ENCODE assay signal across 12 cellular contexts in genomic region chr4:76219299-76220055, GRCh38. TPM values are rescaled to one million over a fixed set of nuclear protein-coding genes. Genes with fewer than 3 reads are reported as not detected.
DNase-seq lines count a peak whose midpoint lies in the region; ATAC-seq and TF ChIP-seq lines count a peak whose summit lies in the region.
"Had no signal": no experiment of that assay in that cellular context is flagged by ENCODE, and none has a peak within 500 bp of the region (broad histone marks: within the 10 kb centered on the region; RNA-seq: fewer than 3 reads in every experiment).

No MANE protein-coding gene starts in this region.

- BruUV-seq in Calu3 (replicated peaks; lab: Mats Ljungman, UMichigan): no TSS peak

- no peak for TF ChIP-seq CTCF in Calu3 (IDR thresholded peaks at IDR 0.05; ENCODE audit: unreplicated experiment)

- CTCF ChIA-PET in Calu3 (lab: Charles Lee): interaction anchor here (0.6 kb wide), 1 partner anchor 128 kb away, joined by 3 read pairs; no protein-coding TSS in a partner anchor

- peaks cover 5% of the 10 kb centered on the region for H3K36me3 Mint-ChIP-seq in Calu3 (ENCODE audit: insufficient read depth, unreplicated experiment)
- H3K36me3 Mint-ChIP-seq: immature natural killer cell had no signal

- no peak overlapping the region for H3K4me3 Mint-ChIP-seq in Calu3 (ENCODE audit: low read depth, unreplicated experiment)
- H3K4me3 Mint-ChIP-seq: immature natural killer cell had no signal

- H3K9me3 Mint-ChIP-seq in Calu3 (ENCODE audit: low read depth, unreplicated experiment): no peaks in the 10 kb centered on the region
- H3K9me3 Mint-ChIP-seq: immature natural killer cell had no signal

- DNase-seq in Calu3 (no peak), NCI-H226 (peak; percentile 30), fibroblast of peridontal ligament (ENCODE audit: extremely low read depth) (peak; percentile 80), renal cortical epithelial cell (ENCODE audit: low read depth) (peak; percentile 97), NCI-H1694 (lab: John Stamatoyannopoulos, UW) (no peak)
- DNase-seq: activated effector memory CD4-positive, alpha-beta T cell treated with anti-CD3 and anti-CD28 coated beads, Interleukin-2, amount 50 U/mL, for 16 hours; immature natural killer cell; NCI-H1092 treated with DMSO at 0.1 percent for 48 hours; OCI-M1 had no signal

- no peaks in the 10 kb centered on the region for H3K27me3 Mint-ChIP-seq in Calu3 (ENCODE audit: unreplicated experiment)

- peaks cover 51% of the 10 kb centered on the region for H3K4me1 Mint-ChIP-seq in Calu3 (ENCODE audit: low read depth, unreplicated experiment)

- peak overlapping the region; percentile 33 for H3K27ac Mint-ChIP-seq in Calu3 (ENCODE audit: unreplicated experiment)
- H3K27ac Mint-ChIP-seq: immature natural killer cell had no signal

- intact Hi-C loops in Calu3 (cut with micrococcal nuclease; ENCODE audit: unreplicated experiment): no loop called here

- no peak for ATAC-seq in HG03175 (IDR thresholded peaks at IDR 0.05; ENCODE audit: unreplicated experiment)
- ATAC-seq in GM18907 (IDR thresholded peaks at IDR 0.05; ENCODE audit: unreplicated experiment): no peak
- ATAC-seq in GM21529 (IDR thresholded peaks at IDR 0.05; ENCODE audit: unreplicated experiment): no peak

RNA-seq across cellular contexts. Expression of gene SCARB2, which starts 5.9 kb away (rescaled TPM):
- total RNA-seq in Calu3 (2022): 87.3 and 109 TPM in 2 replicates
- total RNA-seq in renal cortical epithelial cell: 180 and 259 TPM in 2 replicates

RNA-seq across cellular contexts. Expression of gene FAM47E, which starts 32.0 kb away (rescaled TPM):
- 0.57 and 1.1 TPM in 2 replicates for total RNA-seq in Calu3 (2022)
- total RNA-seq in renal cortical epithelial cell: 1.0 and 5.7 TPM in 2 replicates

Comparison
In these comparisons a context has a peak if more than half of its experiments do, and no peak if none do; other contexts are left out.
1. DNase-seq: peak in NCI-H226 (single experiment), fibroblast of peridontal ligament (single experiment) and renal cortical epithelial cell (single experiment); none in Calu3 (single experiment) and NCI-H1694 (single experiment).